ENCODE assay signal across 14 cellular contexts in genomic region chr13:50518791-50519201, GRCh38.
DNase-seq lines count a peak whose midpoint lies in the region; ATAC-seq and TF ChIP-seq lines count a peak whose summit lies in the region.
"Had no signal": no experiment of that assay in that cellular context is flagged by ENCODE, and none has a peak within 500 bp of the region (broad histone marks: within the 10 kb centered on the region; RNA-seq: fewer than 3 reads in every experiment).

No MANE protein-coding gene starts in this region.

- no peak for TF ChIP-seq CTCF in WI38 (IDR thresholded peaks at IDR 0.05; ENCODE audit: low read depth, low read length)
- no peak for TF ChIP-seq CTCF in nephron progenitor cell (IDR thresholded peaks at IDR 0.05)

- peaks cover 77% of the 10 kb centered on the region for H3K4me1 Mint-ChIP-seq in nephron progenitor cell

- peak overlapping the region; percentile 62 for H3K27ac Mint-ChIP-seq in nephron progenitor cell
- H3K27ac Mint-ChIP-seq: activated naive CD8-positive, alpha-beta T cell had no signal

- intact Hi-C loops in head of caudate nucleus (cut with DNase I) = no loop called here

- peak; percentile 49 for DNase-seq in AG08396 (ENCODE audit: low spot score)
- peak in 39 of 42 donors; percentile 4 to 75 (median 46) for DNase-seq in head of caudate nucleus
- no peak for DNase-seq in nephron progenitor cell
- no peak for DNase-seq in G401 (ENCODE audit: low spot score)
- DNase-seq in CD1c-positive myeloid dendritic cell (ENCODE audit: extremely low spot score) = no peak
- DNase-seq: foreskin keratinocyte, kidney, NCI-H146, NCI-H748 treated with DMSO at 0.1 percent for 48 hours, SIG-M5 had no signal

- in situ Hi-C loops in G401 (cut with HindIII; ENCODE audit: low sequenced_read_pairs) = no loop called here

- ATAC-seq in HG02840 (IDR thresholded peaks at IDR 0.05; ENCODE audit: low FRiP score, unreplicated experiment) = no peak
- no peak for ATAC-seq in activated CD4-positive, CD25-positive, alpha-beta regulatory T cell treated with anti-CD3 and anti-CD28 coated beads, Interleukin-2, amount 50 U/mL, for 24 hours
- ATAC-seq: foreskin keratinocyte had no signal

- no peaks in the 10 kb centered on the region for H3K9me3 Mint-ChIP-seq in nephron progenitor cell

- peak overlapping the region; percentile 23; the same call in 1 of the 2 replicates for H3K4me3 ChIP-seq in WI38 (ENCODE audit: low read depth, low read length)

- H3K4me3 Mint-ChIP-seq in nephron progenitor cell = no peak overlapping the region
- H3K4me3 Mint-ChIP-seq: activated naive CD8-positive, alpha-beta T cell had no signal

- H3K27me3 Mint-ChIP-seq in nephron progenitor cell (ENCODE audit: low read depth, poor library complexity) = no peaks in the 10 kb centered on the region
- H3K27me3 Mint-ChIP-seq: activated naive CD8-positive, alpha-beta T cell had no signal

- no peaks in the 10 kb centered on the region for H3K36me3 Mint-ChIP-seq in nephron progenitor cell (ENCODE audit: low read depth)
- H3K36me3 Mint-ChIP-seq: activated naive CD8-positive, alpha-beta T cell had no signal

Comparison
In these comparisons a context has a peak if more than half of its experiments do, and no peak if none do; other contexts are left out.
1. DNase-seq: peak in AG08396 (single experiment) and head of caudate nucleus (39 of 42); none in nephron progenitor cell (single experiment), G401 (single experiment) and CD1c-positive myeloid dendritic cell (single experiment).